In the genomic region with DNA sequence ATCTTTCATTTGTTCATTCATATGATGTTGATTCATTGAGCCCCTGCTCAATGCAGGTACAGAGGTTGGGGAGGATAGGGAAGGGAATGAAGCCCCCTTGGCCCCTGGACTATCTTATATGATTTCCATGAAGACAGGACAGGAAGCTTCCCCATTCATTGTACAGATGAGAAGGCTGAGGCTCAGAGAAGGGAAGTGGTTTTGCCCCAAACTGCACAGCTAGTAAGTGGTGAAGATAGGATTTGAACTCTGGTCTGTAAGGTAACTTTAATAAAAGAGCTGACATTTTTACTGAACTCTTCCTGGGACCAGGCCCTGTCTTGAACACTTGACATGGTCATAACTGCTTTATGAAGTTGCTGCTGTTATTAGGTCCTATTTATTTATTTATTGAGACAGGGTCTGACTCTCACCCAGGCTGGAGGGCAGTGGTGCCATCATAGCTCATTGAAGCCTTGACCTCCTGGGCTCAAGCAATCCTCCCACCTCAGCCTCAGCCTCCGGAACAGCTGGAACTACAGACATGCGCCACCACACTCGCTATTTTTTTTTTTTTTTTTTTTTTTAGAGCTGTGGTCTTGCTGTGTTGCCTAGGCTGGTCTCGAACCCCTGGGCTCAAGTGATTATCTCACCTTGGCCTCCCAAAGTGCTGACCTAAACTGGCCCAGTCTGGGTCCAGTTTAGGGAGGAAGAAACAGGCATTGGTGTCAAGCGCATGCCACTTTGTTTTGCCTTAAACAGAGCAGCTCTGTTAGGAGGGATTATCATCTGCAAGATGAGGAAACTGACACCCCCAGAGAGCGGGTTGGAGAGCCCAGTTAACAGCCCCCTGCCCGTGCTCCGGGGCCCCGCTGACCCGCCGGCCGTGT, we compare ENCODE assay signal across 8 cellular contexts. TPM values are rescaled to one million over a fixed set of nuclear protein-coding genes. Genes with fewer than 3 reads are reported as not detected.
DNase-seq lines count a peak whose midpoint lies in the region; ATAC-seq, FAIRE-seq and TF ChIP-seq lines count a peak whose summit lies in the region.

No MANE protein-coding gene starts in this region.

- no peaks in the 10 kb centered on the region for H3K27me3 Mint-ChIP-seq in activated CD4-positive, alpha-beta T cell treated with anti-CD3 and anti-CD28 coated beads, Interleukin-2, amount 10 ng/mL, durations not matched to agents 24 days and 14 days
- H3K27me3 Mint-ChIP-seq in activated T-cell treated with anti-CD3 and anti-CD28 coated beads, Interleukin-2, amount 50 U/mL, for 72 hours (ENCODE audit: low read depth), result no peaks in the 10 kb centered on the region

- no peaks in the 10 kb centered on the region for H3K27me3 ChIP-seq in keratinocyte (ENCODE audit: control insufficient read depth, extremely low read depth, insufficient read depth, low read length)

- H3K36me3 Mint-ChIP-seq in activated CD4-positive, alpha-beta T cell treated with anti-CD3 and anti-CD28 coated beads, Interleukin-2, amount 10 ng/mL, durations not matched to agents 24 days and 14 days (ENCODE audit: low read depth), result peaks cover 8% of the 10 kb centered on the region
- peaks cover 3% of the 10 kb centered on the region in 2 donors for H3K36me3 Mint-ChIP-seq in activated T-cell treated with anti-CD3 and anti-CD28 coated beads, Interleukin-2, amount 50 U/mL, for 72 hours (ENCODE audit: insufficient read depth in 2 of 2)

- TF ChIP-seq CTCF in keratinocyte (optimal IDR thresholded peaks at IDR 0.05 in 1 of 3, IDR thresholded peaks at IDR 0.05 in 1 of 3, conservative IDR thresholded peaks at IDR 0.05 in 1 of 3; ENCODE audit: extremely low read depth in 1 of 3, insufficient read depth in 2 of 3, low read length in 3 of 3), result no peak

- peaks cover 2% of the 10 kb centered on the region for H3K9me1 ChIP-seq in keratinocyte (ENCODE audit: control insufficient read depth, extremely low read depth, insufficient read depth, low read length)

- no peaks in the 10 kb centered on the region for H3K79me2 ChIP-seq in keratinocyte (ENCODE audit: control insufficient read depth, insufficient read depth, low read length)

- peaks cover 7% of the 10 kb centered on the region for H3K9me3 Mint-ChIP-seq in activated CD4-positive, alpha-beta T cell treated with anti-CD3 and anti-CD28 coated beads, Interleukin-2, amount 10 ng/mL, durations not matched to agents 24 days and 14 days
- peaks cover 3% of the 10 kb centered on the region in 2 donors for H3K9me3 Mint-ChIP-seq in activated T-cell treated with anti-CD3 and anti-CD28 coated beads, Interleukin-2, amount 50 U/mL, for 72 hours

- intact Hi-C loops in activated CD4-positive, alpha-beta T cell treated with anti-CD3 and anti-CD28 coated beads, Interleukin-2, amount 10 ng/mL, durations not matched to agents 24 days and 14 days (cut with micrococcal nuclease), result loop anchor here (1.0 kb wide), 1 partner anchor 26 kb away; no protein-coding TSS in a partner anchor

- peak overlapping the region; percentile 64 for H3K4me3 Mint-ChIP-seq in activated CD4-positive, alpha-beta T cell treated with anti-CD3 and anti-CD28 coated beads, Interleukin-2, amount 10 ng/mL, durations not matched to agents 24 days and 14 days
- peak overlapping the region; percentile 72 to 74 for H3K4me3 Mint-ChIP-seq in activated T-cell treated with anti-CD3 and anti-CD28 coated beads, Interleukin-2, amount 50 U/mL, for 72 hours

- H3K9me3 ChIP-seq in keratinocyte (ENCODE audit: control insufficient read depth, low read depth, low read length), result no peaks in the 10 kb centered on the region

- DNase-seq in activated CD4-positive, alpha-beta T cell treated with anti-CD3 and anti-CD28 coated beads, Interleukin-2, amount 10 ng/mL, durations not matched to agents 24 days and 14 days, result peak; percentile 68
- no peak for DNase-seq in activated CD4-positive, alpha-beta T cell treated with anti-CD3 and anti-CD28 coated beads, Interleukin-2, amount 50 U/mL, for 4 hours
- DNase-seq in activated T-cell treated with anti-CD3 and anti-CD28 coated beads, Interleukin-2, amount 50 U/mL, for 72 hours, result peak in 1 of 2 donors; percentile 13
- DNase-seq in keratinocyte (ENCODE audit: low read depth, low spot score) (no peak), C1 segment of cervical spinal cord (lab: John Stamatoyannopoulos, UW) (no peak), NOMO-1 (lab: John Stamatoyannopoulos, UW; ENCODE audit: unreplicated experiment in 2 of 2) (no peak)

- no peak overlapping the region for H3K27ac ChIP-seq in keratinocyte (ENCODE audit: control insufficient read depth, insufficient read depth, low read length)
- peak overlapping the region; percentile 87 for H3K27ac ChIP-seq in temporal lobe (ENCODE audit: low read depth, low read length)

- H3K4me1 ChIP-seq in keratinocyte (ENCODE audit: control insufficient read depth, extremely low read depth, insufficient read depth, low read length), result peaks cover 14% of the 10 kb centered on the region

- H4K20me1 ChIP-seq in keratinocyte (ENCODE audit: control insufficient read depth, extremely low read depth, insufficient read depth, low read length), result no peaks in the 10 kb centered on the region

- dilution Hi-C loops in keratinocyte (cut with MboI; ENCODE audit: extremely low pct_ligation_motif_present, low sequenced_read_pairs), result no loop called here

- H3K4me2 ChIP-seq in keratinocyte (ENCODE audit: control insufficient read depth, extremely low read depth, insufficient read depth, low read depth, low read length), result peak overlapping the region; percentile 70

- no peaks in the 10 kb centered on the region for H3K36me3 ChIP-seq in keratinocyte (ENCODE audit: control insufficient read depth in 2 of 2, extremely low read depth in 1 of 2, insufficient read depth in 2 of 2, low read length in 2 of 2)

- H2AFZ ChIP-seq in keratinocyte (ENCODE audit: control insufficient read depth, low read length), result peak overlapping the region; percentile 33

- no peak for ATAC-seq in activated T-cell treated with anti-CD3 and anti-CD28 coated beads, Interleukin-2, amount 50 U/mL, for 72 hours (replicated peaks in 1 of 2)
- no peak for ATAC-seq in GM18870 (IDR thresholded peaks at IDR 0.05; ENCODE audit: unreplicated experiment)

- FAIRE-seq in keratinocyte (lab: Jason Lieb, UNC), result no peak

- H3K4me1 Mint-ChIP-seq in activated CD4-positive, alpha-beta T cell treated with anti-CD3 and anti-CD28 coated beads, Interleukin-2, amount 10 ng/mL, durations not matched to agents 24 days and 14 days, result peaks cover 33% of the 10 kb centered on the region
- H3K4me1 Mint-ChIP-seq in activated T-cell treated with anti-CD3 and anti-CD28 coated beads, Interleukin-2, amount 50 U/mL, for 72 hours (ENCODE audit: low read depth), result peaks cover 47% of the 10 kb centered on the region

- H3K27ac Mint-ChIP-seq in activated CD4-positive, alpha-beta T cell treated with anti-CD3 and anti-CD28 coated beads, Interleukin-2, amount 10 ng/mL, durations not matched to agents 24 days and 14 days, result peak overlapping the region; percentile 69
- H3K27ac Mint-ChIP-seq in activated T-cell treated with anti-CD3 and anti-CD28 coated beads, Interleukin-2, amount 50 U/mL, for 72 hours, result peak overlapping the region; percentile 16

- H3K4me3 ChIP-seq in keratinocyte (ENCODE audit: control insufficient read depth in 2 of 3, extremely low read depth in 1 of 3, insufficient read depth in 2 of 3, low read depth in 1 of 3, low read length in 3 of 3), result peak overlapping the region in 2 of 3 experiments; percentile 35 to 49

- H3K9ac ChIP-seq in keratinocyte (ENCODE audit: control insufficient read depth, extremely low read depth, insufficient read depth, low read length), result no peak overlapping the region

RNA-seq across cellular contexts. Expression of gene CTF1, which starts 5.0 kb away (rescaled TPM):
- 0.17 and 0.33 TPM in 2 replicates for total RNA-seq in activated CD4-positive, alpha-beta T cell treated with anti-CD3 and anti-CD28 coated beads, Interleukin-2, amount 10 ng/mL, durations not matched to agents 24 days and 14 days
- under 1 TPM; 0.25 to 0.72 TPM for total RNA-seq in activated T-cell treated with anti-CD3 and anti-CD28 coated beads, Interleukin-2, amount 50 U/mL, for 72 hours
- 2.1 to 3.2 TPM (median 2.6 TPM) in 3 replicates for polyA plus RNA-seq in keratinocyte
- 0.27 TPM for polyA plus RNA-seq in keratinocyte (2011; ENCODE audit: low read depth)
- 3.6 and 5.4 TPM in 2 replicates for polyA plus RNA-seq in keratinocyte (2011; cell fraction: cytosol; rRNA removed)
- polyA plus RNA-seq in keratinocyte (2011; cell fraction: nucleus; rRNA removed), result 4.5 and 5.8 TPM in 2 replicates
- 1.3 and 2.6 TPM in 2 replicates for polyA plus RNA-seq in keratinocyte (2012; ENCODE audit: low replicate concordance)
- polyA minus RNA-seq in keratinocyte, result 2.7 to 4.2 TPM (median 2.7 TPM) in 3 replicates
- polyA minus RNA-seq in keratinocyte (2011; cell fraction: cytosol; rRNA and poly(A)+ RNA removed), result 2.7 TPM
- 0.53 and 1.6 TPM in 2 replicates for polyA minus RNA-seq in keratinocyte (2011; cell fraction: nucleus; rRNA and poly(A)+ RNA removed)
- under 0.01 TPM for total RNA-seq in temporal lobe

RNA-seq across cellular contexts. Expression of gene BCL7C, which starts 7.6 kb away (rescaled TPM):
- 23.9 and 24.5 TPM in 2 replicates for total RNA-seq in activated CD4-positive, alpha-beta T cell treated with anti-CD3 and anti-CD28 coated beads, Interleukin-2, amount 10 ng/mL, durations not matched to agents 24 days and 14 days
- total RNA-seq in activated T-cell treated with anti-CD3 and anti-CD28 coated beads, Interleukin-2, amount 50 U/mL, for 72 hours, result 10 to 100 TPM; 21.7 to 23.2 TPM
- polyA plus RNA-seq in keratinocyte, result 18.5 to 22.4 TPM (median 19.2 TPM) in 3 replicates
- polyA plus RNA-seq in keratinocyte (2011; ENCODE audit: low read depth), result 8.7 TPM
- 13.6 and 19.0 TPM in 2 replicates for polyA plus RNA-seq in keratinocyte (2011; cell fraction: cytosol; rRNA removed)
- polyA plus RNA-seq in keratinocyte (2011; cell fraction: nucleus; rRNA removed), result 5.0 and 7.4 TPM in 2 replicates
- polyA plus RNA-seq in keratinocyte (2012; ENCODE audit: low replicate concordance), result 16.9 and 20.2 TPM in 2 replicates
- polyA minus RNA-seq in keratinocyte, result 4.5 to 7.5 TPM (median 5.8 TPM) in 3 replicates
- 14.6 TPM for polyA minus RNA-seq in keratinocyte (2011; cell fraction: cytosol; rRNA and poly(A)+ RNA removed)
- polyA minus RNA-seq in keratinocyte (2011; cell fraction: nucleus; rRNA and poly(A)+ RNA removed), result 3.0 and 5.2 TPM in 2 replicates
- total RNA-seq in temporal lobe, result 27.0 TPM

RNA-seq across cellular contexts. Expression of gene FBXL19, which starts 21.9 kb away (rescaled TPM):
- 35.9 and 36.5 TPM in 2 replicates for total RNA-seq in activated CD4-positive, alpha-beta T cell treated with anti-CD3 and anti-CD28 coated beads, Interleukin-2, amount 10 ng/mL, durations not matched to agents 24 days and 14 days
- total RNA-seq in activated T-cell treated with anti-CD3 and anti-CD28 coated beads, Interleukin-2, amount 50 U/mL, for 72 hours, result 10 to 100 TPM; 24.9 to 25.7 TPM
- 9.6 to 15.0 TPM (median 10.2 TPM) in 3 replicates for polyA plus RNA-seq in keratinocyte
- polyA plus RNA-seq in keratinocyte (2011; ENCODE audit: low read depth), result 2.2 TPM
- 5.7 and 16.5 TPM in 2 replicates for polyA plus RNA-seq in keratinocyte (2011; cell fraction: cytosol; rRNA removed)
- polyA plus RNA-seq in keratinocyte (2011; cell fraction: nucleus; rRNA removed), result 24.0 and 32.9 TPM in 2 replicates
- 8.3 and 25.1 TPM in 2 replicates for polyA plus RNA-seq in keratinocyte (2012; ENCODE audit: low replicate concordance)
- polyA minus RNA-seq in keratinocyte, result 8.6 to 28.7 TPM (median 11.7 TPM) in 3 replicates
- 46.2 TPM for polyA minus RNA-seq in keratinocyte (2011; cell fraction: cytosol; rRNA and poly(A)+ RNA removed)
- 18.1 and 25.4 TPM in 2 replicates for polyA minus RNA-seq in keratinocyte (2011; cell fraction: nucleus; rRNA and poly(A)+ RNA removed)
- total RNA-seq in temporal lobe, result 42.3 TPM

RNA-seq across cellular contexts. Expression of gene ORAI3, which starts 47.4 kb away (rescaled TPM):
- 11.8 and 12.7 TPM in 2 replicates for total RNA-seq in activated CD4-positive, alpha-beta T cell treated with anti-CD3 and anti-CD28 coated beads, Interleukin-2, amount 10 ng/mL, durations not matched to agents 24 days and 14 days
- 10 to 100 TPM; 13.6 to 15.6 TPM for total RNA-seq in activated T-cell treated with anti-CD3 and anti-CD28 coated beads, Interleukin-2, amount 50 U/mL, for 72 hours
- polyA plus RNA-seq in keratinocyte, result 8.1 to 12.7 TPM (median 10.8 TPM) in 3 replicates
- polyA plus RNA-seq in keratinocyte (2011; ENCODE audit: low read depth), result 2.3 TPM
- polyA plus RNA-seq in keratinocyte (2011; cell fraction: cytosol; rRNA removed), result 10.3 and 13.2 TPM in 2 replicates
- polyA plus RNA-seq in keratinocyte (2011; cell fraction: nucleus; rRNA removed), result 16.6 and 23.6 TPM in 2 replicates
- 8.0 and 11.6 TPM in 2 replicates for polyA plus RNA-seq in keratinocyte (2012; ENCODE audit: low replicate concordance)
- 11.8 to 14.7 TPM (median 13.6 TPM) in 3 replicates for polyA minus RNA-seq in keratinocyte
- 10.6 TPM for polyA minus RNA-seq in keratinocyte (2011; cell fraction: cytosol; rRNA and poly(A)+ RNA removed)
- 12.5 and 14.9 TPM in 2 replicates for polyA minus RNA-seq in keratinocyte (2011; cell fraction: nucleus; rRNA and poly(A)+ RNA removed)
- 2.7 TPM for total RNA-seq in temporal lobe

RNA-seq across cellular contexts. Expression of gene SETD1A, which starts 56.1 kb away (rescaled TPM):
- total RNA-seq in activated CD4-positive, alpha-beta T cell treated with anti-CD3 and anti-CD28 coated beads, Interleukin-2, amount 10 ng/mL, durations not matched to agents 24 days and 14 days, result 30.7 and 31.5 TPM in 2 replicates
- 10 to 100 TPM; 19.1 to 25.5 TPM for total RNA-seq in activated T-cell treated with anti-CD3 and anti-CD28 coated beads, Interleukin-2, amount 50 U/mL, for 72 hours
- polyA plus RNA-seq in keratinocyte, result 0.94 to 3.7 TPM (median 1.1 TPM) in 3 replicates
- 3.0 TPM for polyA plus RNA-seq in keratinocyte (2011; ENCODE audit: low read depth)
- polyA plus RNA-seq in keratinocyte (2011; cell fraction: cytosol; rRNA removed), result 1.4 and 2.1 TPM in 2 replicates
- 8.9 and 11.2 TPM in 2 replicates for polyA plus RNA-seq in keratinocyte (2011; cell fraction: nucleus; rRNA removed)
- 4.7 and 10.9 TPM in 2 replicates for polyA plus RNA-seq in keratinocyte (2012; ENCODE audit: low replicate concordance)
- 1.5 to 17.4 TPM (median 2.2 TPM) in 3 replicates for polyA minus RNA-seq in keratinocyte
- 2.5 TPM for polyA minus RNA-seq in keratinocyte (2011; cell fraction: cytosol; rRNA and poly(A)+ RNA removed)
- polyA minus RNA-seq in keratinocyte (2011; cell fraction: nucleus; rRNA and poly(A)+ RNA removed), result 3.7 and 5.2 TPM in 2 replicates
- total RNA-seq in temporal lobe, result 3.4 TPM
